In genomic region chr1:146912975-146913374, GRCh38 we compare ENCODE assay signal across 8 cellular contexts. TPM values are rescaled to one million over a fixed set of nuclear protein-coding genes. Genes with fewer than 3 reads are reported as not detected.
DNase-seq lines count a peak whose midpoint lies in the region; ATAC-seq and TF ChIP-seq lines count a peak whose summit lies in the region.
"Not testable (repeated sequence)": the region's sequence is repeated elsewhere in the genome, so short reads cannot be mapped to it uniquely, and the experiment has no call there.

No MANE protein-coding gene starts in this region.

- TF ChIP-seq CTCF in Caco-2 (IDR thresholded peaks at IDR 0.05; ENCODE audit: insufficient read depth in 1 of 2, low read depth in 1 of 2, low read length in 1 of 2, severe bottlenecking in 1 of 2, unreplicated experiment in 1 of 2) (peak in 1 of 2 experiments; percentile 9), GM10248 (IDR thresholded peaks at IDR 0.05; ENCODE audit: control extremely low read depth, extremely low read depth, low read depth, missing control alignments) (peak; percentile 15), endodermal cell (conservative IDR thresholded peaks at IDR 0.05) (peak; percentile 32)
- not testable (repeated sequence) for TF ChIP-seq CTCF in HFFc6 (IDR thresholded peaks at IDR 0.05); PC-3 (conservative IDR thresholded peaks at IDR 0.05; ENCODE audit: low read depth, low read length); WTC11 (IDR thresholded peaks at IDR 0.05)

- not testable (repeated sequence) for H2BK120ac ChIP-seq in trophoblast cell (ENCODE audit: insufficient read depth, low read length, poor library complexity)

- not testable (repeated sequence) for H3K4me1 Mint-ChIP-seq in Caco-2 (ENCODE audit: low read depth, unreplicated experiment); HFFc6 (ENCODE audit: low read depth); WTC11
- H3K4me1 Mint-ChIP-seq in endodermal cell = peaks cover 10% of the 10 kb centered on the region

- H3K27ac ChIP-seq in PC-3 (ENCODE audit: low read length); endodermal cell (ENCODE audit: low read depth, low read length); trophoblast cell (ENCODE audit: low read depth, low read length): not testable (repeated sequence)

- not testable (repeated sequence) for H3K4me3 Mint-ChIP-seq in Caco-2 (ENCODE audit: unreplicated experiment); HFFc6; WTC11; endodermal cell

- H3K18ac ChIP-seq in trophoblast cell (ENCODE audit: low read length) = not testable (repeated sequence)

- CTCF ChIA-PET in Caco-2 (lab: Charles Lee); PC-3 (lab: Charles Lee); WTC11 (lab: Charles Lee): not testable (repeated sequence)
- CTCF ChIA-PET in GM10248 (lab: Yijun Ruan, JAX) = interaction anchor here (1.1 kb wide), 1 partner anchor 53 kb away, joined by 3 read pairs; no protein-coding TSS in a partner anchor

- not testable (repeated sequence) for H4K8ac ChIP-seq in trophoblast cell (ENCODE audit: low read depth, low read length)

- not testable (repeated sequence) for H3F3A ChIP-seq in PC-3 (ENCODE audit: low read length, unreplicated experiment)

- not testable (repeated sequence) for H3K27me3 ChIP-seq in Caco-2 (replicated peaks; ENCODE audit: control insufficient read depth, insufficient read depth, low read length); PC-3 (ENCODE audit: low read length); endodermal cell (ENCODE audit: control insufficient read depth, insufficient read depth, low read length, poor library complexity, severe bottlenecking); trophoblast cell (ENCODE audit: insufficient read depth, low read length)

- H3K9me3 ChIP-seq in Caco-2; PC-3 (ENCODE audit: low read length); endodermal cell (ENCODE audit: control insufficient read depth, low read length); trophoblast cell (ENCODE audit: insufficient read depth, low read depth, low read length): not testable (repeated sequence)

- H3K9me3 Mint-ChIP-seq in Caco-2 (ENCODE audit: unreplicated experiment); HFFc6; WTC11; endodermal cell: not testable (repeated sequence)

- not testable (repeated sequence) for BruUV-seq in Caco-2 (replicated peaks; lab: Mats Ljungman, UMichigan); PC-3 (replicated peaks; lab: Mats Ljungman, UMichigan)

- intact Hi-C loops in Caco-2 (cut with micrococcal nuclease; ENCODE audit: unreplicated experiment); PC-3 (cut with micrococcal nuclease): not testable (repeated sequence)

- ATAC-seq in PC-3 (peak; percentile 38; the same call in 1 of the 2 replicates), WTC11 (peak; percentile 44)

- peaks cover 11% of the 10 kb centered on the region for H3K4me1 ChIP-seq in Caco-2
- not testable (repeated sequence) for H3K4me1 ChIP-seq in PC-3 (ENCODE audit: insufficient read depth, low read length); endodermal cell (ENCODE audit: control insufficient read depth, insufficient read depth, low read length); trophoblast cell (ENCODE audit: control insufficient read depth in 1 of 2, insufficient read depth in 2 of 2, low read length in 2 of 2)

- not testable (repeated sequence) for H3K4ac ChIP-seq in trophoblast cell (ENCODE audit: low read depth, low read length)

- H2AFZ ChIP-seq in PC-3 (ENCODE audit: low read length); trophoblast cell (ENCODE audit: insufficient read depth, low read length, poor library complexity): not testable (repeated sequence)

- H4K12ac ChIP-seq in trophoblast cell (ENCODE audit: low read depth, low read length) = not testable (repeated sequence)

- H3K79me1 ChIP-seq in trophoblast cell (ENCODE audit: low read length) = not testable (repeated sequence)

- not testable (repeated sequence) for H3K27ac Mint-ChIP-seq in Caco-2 (ENCODE audit: unreplicated experiment); HFFc6; WTC11; endodermal cell

- H4K20me1 ChIP-seq in PC-3 (ENCODE audit: low read length) = not testable (repeated sequence)

- H3K9me2 ChIP-seq in PC-3 (replicated peaks; ENCODE audit: low read length) = not testable (repeated sequence)

- not testable (repeated sequence) for H3K14ac ChIP-seq in trophoblast cell (ENCODE audit: low read length)

- H3K36me3 ChIP-seq in Caco-2 (ENCODE audit: control insufficient read depth, insufficient read depth, low read length); PC-3 (ENCODE audit: low read depth, low read length); endodermal cell (ENCODE audit: control insufficient read depth, insufficient read depth, low read length); trophoblast cell (ENCODE audit: control insufficient read depth in 1 of 2, insufficient read depth in 2 of 2, low read length in 2 of 2): not testable (repeated sequence)

- not testable (repeated sequence) for H2BK12ac ChIP-seq in trophoblast cell (ENCODE audit: low read length)

- H3K36me3 Mint-ChIP-seq in Caco-2 (ENCODE audit: insufficient read depth, unreplicated experiment); HFFc6 (ENCODE audit: low read depth); WTC11; endodermal cell (ENCODE audit: low read depth): not testable (repeated sequence)

- not testable (repeated sequence) for H3K9ac ChIP-seq in PC-3 (ENCODE audit: low read length); endodermal cell (ENCODE audit: extremely low read depth, low read length, poor library complexity, severe bottlenecking); trophoblast cell (ENCODE audit: low read length)

- not testable (repeated sequence) for H4K91ac ChIP-seq in trophoblast cell (ENCODE audit: low read depth, low read length)

- H2BK5ac ChIP-seq in trophoblast cell (ENCODE audit: low read depth, low read length, poor library complexity) = not testable (repeated sequence)

- DNase-seq in Caco-2 = peak; percentile 61 to 77
- DNase-seq in GM10248 (ENCODE audit: extremely low spot score) = peak; percentile 10
- peak; percentile 72 for DNase-seq in HFFc6
- DNase-seq in PC-3 = peak; percentile 72
- peak; percentile 27 for DNase-seq in WTC11 (ENCODE audit: low spot score)
- peak; percentile 72 for DNase-seq in endodermal cell
- DNase-seq in islet precursor cell = peak; percentile 95
- peak; percentile 88 to 89 for DNase-seq in trophoblast cell

- POLR2A ChIA-PET in Caco-2 (lab: Charles Lee); GM10248 (lab: Yijun Ruan, JAX); PC-3 (lab: Charles Lee; ENCODE audit: unreplicated experiment); WTC11 (lab: Charles Lee): not testable (repeated sequence)

- H3K4me2 ChIP-seq in PC-3 (ENCODE audit: low read length); trophoblast cell (ENCODE audit: low read length): not testable (repeated sequence)

- H3K27me3 Mint-ChIP-seq in Caco-2 (ENCODE audit: insufficient read depth, unreplicated experiment); HFFc6 (ENCODE audit: insufficient read depth); WTC11 (ENCODE audit: low read depth); endodermal cell (ENCODE audit: insufficient read depth): not testable (repeated sequence)

- H3K23ac ChIP-seq in trophoblast cell (ENCODE audit: low read length) = not testable (repeated sequence)

- WGBS in endodermal cell (ENCODE audit: insufficient coverage in 1 of 2, insufficient read length in 1 of 2), 2 experiments = 72% methylated on average over 3 of the region's 3 CpGs; no CpG with 5 or more reads in 1 of the 2 experiments
- no CpG with 5 or more reads among the region's 3 CpGs for WGBS in trophoblast cell (ENCODE audit: extremely low coverage, insufficient coverage, insufficient read length)

- not testable (repeated sequence) for H3K4me3 ChIP-seq in Caco-2 (ENCODE audit: low read depth, low read length); PC-3 (ENCODE audit: low read length); endodermal cell (ENCODE audit: low read length); trophoblast cell (ENCODE audit: low read depth, low read length)

- H2AK5ac ChIP-seq in trophoblast cell (ENCODE audit: low read length) = not testable (repeated sequence)

- not testable (repeated sequence) for H3K79me2 ChIP-seq in PC-3 (ENCODE audit: low read length); trophoblast cell (ENCODE audit: control insufficient read depth, insufficient read depth, low read length, poor library complexity)

RNA-seq across cellular contexts. Expression of gene NBPF12, which starts 25.1 kb away (rescaled TPM):
- total RNA-seq in Caco-2 (2022) = 10.3 and 10.7 TPM in 2 replicates
- total RNA-seq in HFFc6 (2021; fragmentation: NEBNext Ultra II Directional; extraction: Animal tissue kit (Norgen Biotek cat#: 25700)) = 1 to 10 TPM; 3.1 to 4.3 (median 3.4) TPM
- 7.8 and 8.9 TPM in 2 replicates for total RNA-seq in PC-3 (2014; rRNA removed)
- total RNA-seq in WTC11 (2021) = 5.1 to 5.9 TPM (median 5.2 TPM) in 3 replicates
- total RNA-seq in endodermal cell = 10 to 100 TPM; 30.7 to 33.9 TPM
- polyA plus RNA-seq in endodermal cell (2013, experiment 1 of 2) = 14.7 TPM
- polyA plus RNA-seq in endodermal cell (2013, experiment 2 of 2) = 15.5 TPM
- polyA plus RNA-seq in trophoblast cell (2013) = 4.3 TPM in 2 replicates

Comparison
In these comparisons a context has a peak if more than half of its experiments do, and no peak if none do; other contexts are left out.
1. DNase-seq: peak in every context shown above with its lines; median percentile 95 in islet precursor cell; 88 in trophoblast cell; 72 in HFFc6; 72 in PC-3; 72 in endodermal cell; 69 in Caco-2; 27 in WTC11; 10 in GM10248.